17 cellular contexts compared by ENCODE assay signal in the genomic region with DNA sequence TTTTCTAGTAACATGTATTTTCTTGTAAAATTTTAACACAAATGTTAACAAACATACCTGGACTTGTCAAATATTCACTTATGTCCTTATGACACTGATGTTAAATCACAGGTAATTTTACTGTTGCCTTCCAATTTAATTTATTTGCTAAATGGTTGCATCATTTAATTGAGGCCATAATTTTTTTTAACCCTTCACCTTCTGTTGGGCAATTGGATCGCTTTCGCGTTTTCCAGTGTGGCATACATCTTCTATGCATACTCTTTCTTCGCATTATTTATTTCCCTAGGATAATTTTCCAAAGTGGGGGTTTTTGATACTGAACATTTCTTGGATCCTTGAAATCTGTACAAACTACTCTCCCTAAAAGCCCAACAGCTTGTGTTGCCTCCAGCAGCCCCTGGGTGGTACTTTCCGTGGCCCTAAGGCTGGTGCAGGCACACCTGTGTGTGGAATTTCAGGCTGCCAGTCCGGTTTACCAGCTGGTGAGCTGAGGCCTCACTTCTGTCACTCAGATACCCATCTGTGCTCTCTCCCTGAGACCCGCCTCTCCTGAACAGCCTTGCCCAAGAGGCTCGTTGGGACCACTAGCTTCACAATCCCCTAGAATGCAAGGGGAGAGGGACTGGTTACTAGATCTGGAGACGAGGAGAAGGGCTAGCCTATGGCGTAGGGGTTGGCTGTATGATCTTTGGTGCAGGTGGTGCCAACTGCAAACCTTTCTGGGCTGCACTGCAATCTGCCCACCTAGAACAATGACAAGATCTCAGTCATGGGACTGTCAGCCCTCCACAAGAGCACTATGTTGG. TPM values are rescaled to one million over a fixed set of nuclear protein-coding genes. Genes with fewer than 3 reads are reported as not detected.
DNase-seq lines count a peak whose midpoint lies in the region; ATAC-seq lines count a peak whose summit lies in the region.
"Had no signal": no experiment of that assay in that cellular context is flagged by ENCODE, and none has a peak within 500 bp of the region (broad histone marks: within the 10 kb centered on the region; RNA-seq: fewer than 3 reads in every experiment).

No MANE protein-coding gene starts in this region.

- H3K36me3 Mint-ChIP-seq in activated CD4-positive, alpha-beta T cell treated with anti-CD3 and anti-CD28 coated beads for 36 hours (ENCODE audit: low read depth), result peaks cover 2% of the 10 kb centered on the region
- peaks cover 3% of the 10 kb centered on the region for H3K36me3 Mint-ChIP-seq in activated CD4-positive, alpha-beta T cell treated with anti-CD3 and anti-CD28 coated beads, Interleukin-2, amount 10 ng/mL, durations not matched to agents 24 days and 14 days (ENCODE audit: low read depth)
- peaks cover 3% of the 10 kb centered on the region in 2 donors for H3K36me3 Mint-ChIP-seq in stimulated activated naive B cell treated with anti-CD40 and anti-IgM and Interleukin-4, amounts not matched to agents 10 μg/mL and 1 μg/mL and 100 μg/mL, for 72 hours

- H3K4me3 Mint-ChIP-seq in activated CD4-positive, alpha-beta T cell treated with anti-CD3 and anti-CD28 coated beads for 36 hours, result no peak overlapping the region
- no peak overlapping the region for H3K4me3 Mint-ChIP-seq in activated CD4-positive, alpha-beta T cell treated with anti-CD3 and anti-CD28 coated beads, Interleukin-2, amount 10 ng/mL, durations not matched to agents 24 days and 14 days
- no peak overlapping the region for H3K4me3 Mint-ChIP-seq in stimulated activated naive B cell treated with anti-CD40 and anti-IgM and Interleukin-4, amounts not matched to agents 10 μg/mL and 1 μg/mL and 100 μg/mL, for 72 hours

- WGBS in esophagus, 2 donors, result 59 to 60% methylated on average over 10 of the region's 10 CpGs

- peaks cover 50% of the 10 kb centered on the region for H3K4me1 Mint-ChIP-seq in activated CD4-positive, alpha-beta T cell treated with anti-CD3 and anti-CD28 coated beads for 36 hours
- peaks cover 22% of the 10 kb centered on the region for H3K4me1 Mint-ChIP-seq in activated CD4-positive, alpha-beta T cell treated with anti-CD3 and anti-CD28 coated beads, Interleukin-2, amount 10 ng/mL, durations not matched to agents 24 days and 14 days
- peaks cover 11 to 17% of the 10 kb centered on the region in 2 donors for H3K4me1 Mint-ChIP-seq in stimulated activated naive B cell treated with anti-CD40 and anti-IgM and Interleukin-4, amounts not matched to agents 10 μg/mL and 1 μg/mL and 100 μg/mL, for 72 hours

- CTCF ChIA-PET in activated CD4-positive, alpha-beta T cell treated with anti-CD3 and anti-CD28 coated beads for 36 hours (lab: Charles Lee), result interaction anchor here (0.6 to 0.9 kb wide), 2 partner anchors 61 to 141 kb away, joined by 3 to 4 read pairs; no protein-coding TSS in a partner anchor

- H3K27ac ChIP-seq in esophagus (ENCODE audit: low read depth in 2 of 2, low read length in 1 of 2), result peak overlapping the region; percentile 63 to 89

- H3K9me3 Mint-ChIP-seq in activated CD4-positive, alpha-beta T cell treated with anti-CD3 and anti-CD28 coated beads for 36 hours (ENCODE audit: low read depth), result no peaks in the 10 kb centered on the region
- H3K9me3 Mint-ChIP-seq in activated CD4-positive, alpha-beta T cell treated with anti-CD3 and anti-CD28 coated beads, Interleukin-2, amount 10 ng/mL, durations not matched to agents 24 days and 14 days, result no peaks in the 10 kb centered on the region
- H3K9me3 Mint-ChIP-seq in stimulated activated naive B cell treated with anti-CD40 and anti-IgM and Interleukin-4, amounts not matched to agents 10 μg/mL and 1 μg/mL and 100 μg/mL, for 72 hours, result no peaks in the 10 kb centered on the region

- no peaks in the 10 kb centered on the region for H3K27me3 Mint-ChIP-seq in activated CD4-positive, alpha-beta T cell treated with anti-CD3 and anti-CD28 coated beads for 36 hours
- H3K27me3 Mint-ChIP-seq in activated CD4-positive, alpha-beta T cell treated with anti-CD3 and anti-CD28 coated beads, Interleukin-2, amount 10 ng/mL, durations not matched to agents 24 days and 14 days, result no peaks in the 10 kb centered on the region
- no peaks in the 10 kb centered on the region for H3K27me3 Mint-ChIP-seq in stimulated activated naive B cell treated with anti-CD40 and anti-IgM and Interleukin-4, amounts not matched to agents 10 μg/mL and 1 μg/mL and 100 μg/mL, for 72 hours

- intact Hi-C loops in activated CD4-positive, alpha-beta T cell treated with anti-CD3 and anti-CD28 coated beads for 36 hours (cut with DNase I, micrococcal nuclease), result loop anchor here in 1 of 2 experiments (5.0 kb wide), 2 partner anchors 44 to 194 kb away; no protein-coding TSS in a partner anchor
- intact Hi-C loops in activated CD4-positive, alpha-beta T cell treated with anti-CD3 and anti-CD28 coated beads, Interleukin-2, amount 10 ng/mL, durations not matched to agents 24 days and 14 days (cut with micrococcal nuclease), result no loop called here

- H3K4me3 ChIP-seq in esophagus (ENCODE audit: low read depth in 1 of 2, low read length in 2 of 2), result no peak overlapping the region
- H3K4me3 ChIP-seq: lung had no signal

- no peaks in the 10 kb centered on the region for H3K9me3 ChIP-seq in esophagus (ENCODE audit: control insufficient read depth in 2 of 2, insufficient read depth in 1 of 2, low read depth in 1 of 2, low read length in 1 of 2)

- H3K27ac Mint-ChIP-seq in activated CD4-positive, alpha-beta T cell treated with anti-CD3 and anti-CD28 coated beads for 36 hours, result peak overlapping the region; percentile 59
- no peak overlapping the region for H3K27ac Mint-ChIP-seq in activated CD4-positive, alpha-beta T cell treated with anti-CD3 and anti-CD28 coated beads, Interleukin-2, amount 10 ng/mL, durations not matched to agents 24 days and 14 days
- peak overlapping the region; percentile 59 for H3K27ac Mint-ChIP-seq in stimulated activated naive B cell treated with anti-CD40 and anti-IgM and Interleukin-4, amounts not matched to agents 10 μg/mL and 1 μg/mL and 100 μg/mL, for 72 hours

- POLR2A ChIA-PET in activated CD4-positive, alpha-beta T cell treated with anti-CD3 and anti-CD28 coated beads for 36 hours (lab: Charles Lee), result interaction anchor here (0.7 kb wide), 1 partner anchor 681 kb away, joined by 3 read pairs; no protein-coding TSS in a partner anchor

- peaks cover 22 to 47% of the 10 kb centered on the region in 2 donors for H3K4me1 ChIP-seq in esophagus (ENCODE audit: control insufficient read depth in 2 of 2, insufficient read depth in 2 of 2, low read length in 1 of 2)

- ATAC-seq in activated CD4-positive, alpha-beta T cell treated with anti-CD3 and anti-CD28 coated beads for 36 hours, result no peak
- ATAC-seq in stimulated activated naive B cell treated with anti-CD40 and anti-IgM and Interleukin-4, amounts not matched to agents 10 μg/mL and 1 μg/mL and 100 μg/mL, for 72 hours (replicated peaks), result no peak
- ATAC-seq in HG02678 (IDR thresholded peaks at IDR 0.05; ENCODE audit: unreplicated experiment), result no peak
- ATAC-seq in GM18517 (IDR thresholded peaks at IDR 0.05; ENCODE audit: unreplicated experiment), result no peak

- no peaks in the 10 kb centered on the region for H3K27me3 ChIP-seq in esophagus (ENCODE audit: control insufficient read depth in 1 of 2, insufficient read depth in 2 of 2, low read length in 2 of 2)

- no peak for DNase-seq in activated CD4-positive, alpha-beta T cell treated with anti-CD3 and anti-CD28 coated beads for 36 hours
- no peak for DNase-seq in activated CD4-positive, alpha-beta T cell treated with anti-CD3 and anti-CD28 coated beads, Interleukin-2, amount 10 ng/mL, durations not matched to agents 24 days and 14 days
- peak; percentile 76 for DNase-seq in NCI-H510A (lab: John Stamatoyannopoulos, UW)
- no peak for DNase-seq in stimulated activated naive B cell treated with anti-CD40 and anti-IgM and Interleukin-4, amounts not matched to agents 10 μg/mL and 1 μg/mL and 100 μg/mL, for 72 hours
- DNase-seq in activated CD4-positive, CD25-positive, alpha-beta regulatory T cell treated with anti-CD3 and anti-CD28 coated beads, Interleukin-2, amount 50 U/mL, for 72 hours, result no peak
- DNase-seq: activated CD4-positive, alpha-beta T cell treated with anti-CD3 and anti-CD28 coated beads, Interleukin-2, amount 50 U/mL, for 1 hour; activated gamma-delta T cell; DND-41; hypothalamus; MV-4-11; SW 1271 had no signal

- no peaks in the 10 kb centered on the region for H3K36me3 ChIP-seq in esophagus (ENCODE audit: control insufficient read depth in 2 of 2, insufficient read depth in 2 of 2, low read length in 1 of 2)

RNA-seq across cellular contexts. Expression of gene C20orf144, which starts 11.2 kb away (rescaled TPM):
- total RNA-seq in activated CD4-positive, alpha-beta T cell treated with anti-CD3 and anti-CD28 coated beads for 36 hours, result under 1 TPM; 0.16 to 0.27 TPM
- total RNA-seq in activated CD4-positive, alpha-beta T cell treated with anti-CD3 and anti-CD28 coated beads, Interleukin-2, amount 10 ng/mL, durations not matched to agents 24 days and 14 days, result 0.16 and 0.26 TPM in 2 replicates
- polyA plus RNA-seq in esophagus, result under 1 TPM; 0.02 to 0.04 TPM
- total RNA-seq: endothelial cell of umbilical vein, urinary bladder had no signal
- polyA plus RNA-seq: endothelial cell of umbilical vein had no signal

RNA-seq across cellular contexts. Expression of gene ACTL10, which starts 15.8 kb away (rescaled TPM):
- 1 to 10 TPM in 1 of 2 experiments, under 1 TPM in 1; 0.91 to 1.7 TPM for total RNA-seq in activated CD4-positive, alpha-beta T cell treated with anti-CD3 and anti-CD28 coated beads for 36 hours
- 3.7 TPM in 2 replicates for total RNA-seq in activated CD4-positive, alpha-beta T cell treated with anti-CD3 and anti-CD28 coated beads, Interleukin-2, amount 10 ng/mL, durations not matched to agents 24 days and 14 days
- 1 to 10 TPM; 1.4 to 2.8 TPM for polyA plus RNA-seq in esophagus

RNA-seq across cellular contexts. Expression of gene NECAB3, which starts 23.3 kb away (rescaled TPM):
- 10 to 100 TPM; 12.2 to 13.3 TPM for total RNA-seq in activated CD4-positive, alpha-beta T cell treated with anti-CD3 and anti-CD28 coated beads for 36 hours
- 29.0 and 30.0 TPM in 2 replicates for total RNA-seq in activated CD4-positive, alpha-beta T cell treated with anti-CD3 and anti-CD28 coated beads, Interleukin-2, amount 10 ng/mL, durations not matched to agents 24 days and 14 days
- 10 to 100 TPM; 13.5 to 18.4 TPM for polyA plus RNA-seq in esophagus

RNA-seq across cellular contexts. Expression of gene E2F1, which starts 35.2 kb away (rescaled TPM):
- total RNA-seq in activated CD4-positive, alpha-beta T cell treated with anti-CD3 and anti-CD28 coated beads for 36 hours, result 10 to 100 TPM; 45.9 to 50.9 TPM
- total RNA-seq in activated CD4-positive, alpha-beta T cell treated with anti-CD3 and anti-CD28 coated beads, Interleukin-2, amount 10 ng/mL, durations not matched to agents 24 days and 14 days, result 77.2 and 78.3 TPM in 2 replicates
- 1 to 10 TPM; 6.4 to 6.7 TPM for polyA plus RNA-seq in esophagus
